In the genomic region with DNA sequence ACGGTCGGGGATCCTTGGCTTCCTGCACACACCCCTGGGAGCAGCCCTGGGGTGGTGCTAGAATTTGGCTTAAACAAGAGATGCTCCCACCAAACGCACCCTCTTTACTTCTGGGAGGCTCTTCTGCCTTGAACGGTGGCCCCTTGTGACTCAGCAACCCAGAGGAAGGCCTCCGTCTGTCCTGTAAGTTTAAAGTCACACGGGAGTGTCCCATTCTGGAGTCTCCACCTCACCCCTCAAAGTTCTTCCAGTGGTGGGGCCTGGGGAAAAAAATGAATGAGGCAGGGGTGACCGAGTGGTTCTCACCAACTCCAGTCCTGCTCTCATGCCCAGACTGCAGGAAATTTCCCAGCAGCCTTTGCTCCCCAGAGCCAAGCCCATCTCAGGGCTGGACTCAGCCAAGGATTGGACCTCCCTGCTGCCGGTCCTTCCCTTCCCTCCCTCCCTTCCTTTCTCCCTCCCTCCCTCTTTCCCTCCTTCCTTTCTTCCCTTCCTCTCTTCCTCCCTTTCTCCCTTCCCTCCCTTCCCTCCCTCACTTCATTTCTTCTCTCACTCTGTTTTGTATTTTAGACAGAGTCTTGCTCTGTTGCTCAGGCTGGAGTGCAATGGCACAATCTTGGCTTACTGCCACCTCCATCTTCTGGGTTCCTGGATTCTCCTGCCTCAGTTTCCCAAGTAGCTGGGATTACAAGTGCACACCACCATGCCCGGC, we compare ENCODE assay signal across 12 cellular contexts. TPM values are rescaled to one million over a fixed set of nuclear protein-coding genes. Genes with fewer than 3 reads are reported as not detected.
DNase-seq lines count a peak whose midpoint lies in the region; ATAC-seq and TF ChIP-seq lines count a peak whose summit lies in the region.
"Had no signal": no experiment of that assay in that cellular context is flagged by ENCODE, and none has a peak within 500 bp of the region (broad histone marks: within the 10 kb centered on the region; RNA-seq: fewer than 3 reads in every experiment).

No MANE protein-coding gene starts in this region.

- ATAC-seq in lung (ENCODE audit: insufficient read depth, low FRiP score) (peak; percentile 34), HG03521 (IDR thresholded peaks at IDR 0.05; ENCODE audit: unreplicated experiment) (no peak)
- ATAC-seq: activated T-helper 17 cell treated with anti-CD3 and anti-CD28 coated beads, Interleukin-2, amount 50 U/mL, for 72 hours had no signal

- CTCF ChIA-PET in GM10248 (lab: Yijun Ruan, JAX) = interaction anchor here (1.0 kb wide), 1 partner anchor 21 kb away, joined by 3 read pairs; no protein-coding TSS in a partner anchor

- TF ChIP-seq CTCF in GM13976 (IDR thresholded peaks at IDR 0.05; ENCODE audit: borderline replicate concordance, control extremely low read depth, extremely low read depth, insufficient read depth, missing control alignments) (no peak), lung (IDR thresholded peaks at IDR 0.05; ENCODE audit: control extremely low read depth, extremely low read depth) (no peak), GM10248 (IDR thresholded peaks at IDR 0.05; ENCODE audit: control extremely low read depth, extremely low read depth, low read depth, missing control alignments) (no peak)

- no peaks in the 10 kb centered on the region for H3K36me3 ChIP-seq in lung (ENCODE audit: control insufficient read depth in 2 of 2, insufficient read depth in 2 of 2, low read length in 2 of 2)
- H3K36me3 ChIP-seq: sigmoid colon, suprapubic skin had no signal

- no peak overlapping the region for H3K4me3 ChIP-seq in lung
- H3K4me3 ChIP-seq: sigmoid colon, suprapubic skin had no signal

- in situ Hi-C loops in GM13976 (cut with MboI; ENCODE audit: low sequenced_read_pairs, unreplicated experiment) = no loop called here

- no peaks in the 10 kb centered on the region for H3K27me3 ChIP-seq in lung (ENCODE audit: control insufficient read depth, insufficient read depth)

- POLR2A ChIA-PET in GM10248 (lab: Yijun Ruan, JAX) = interaction anchor here (0.6 kb wide), 1 partner anchor 77 kb away, joined by 3 read pairs; no protein-coding TSS in a partner anchor

- H3K4me1 ChIP-seq in lung (ENCODE audit: control insufficient read depth in 2 of 2, insufficient read depth in 2 of 2, low read length in 2 of 2) = no peaks in the 10 kb centered on the region
- H3K4me1 ChIP-seq: sigmoid colon, suprapubic skin had no signal

- no peak overlapping the region for H3K27ac ChIP-seq in lung (ENCODE audit: low read depth in 1 of 2, low read length in 1 of 2)
- H3K27ac ChIP-seq: sigmoid colon, suprapubic skin had no signal

- peaks cover 0 to 8% of the 10 kb centered on the region in 2 donors for H3K9me3 ChIP-seq in lung (ENCODE audit: control insufficient read depth in 2 of 2, insufficient read depth in 1 of 2, low read length in 1 of 2)
- H3K9me3 ChIP-seq: suprapubic skin had no signal

- 53 to 56% methylated on average over 9 of the region's 9 CpGs for WGBS in lung, 2 donors

- DNase-seq in GM13976 (ENCODE audit: low spot score) (peak; percentile 63), OCI-M1 (lab: John Stamatoyannopoulos, UW) (peak; percentile 69), lung (ENCODE audit: low spot score) (no peak), GM10248 (ENCODE audit: extremely low spot score) (no peak)
- DNase-seq in activated CD4-positive, alpha-beta T cell treated with anti-CD3 and anti-CD28 coated beads, Interleukin-2, amount 50 U/mL, for 48 hours = no peak
- DNase-seq: effector memory CD4-positive, alpha-beta T cell; NCI-H1436 treated with DMSO at 0.1 percent for 48 hours; sigmoid colon had no signal

RNA-seq across cellular contexts. Expression of a gene that starts 11.4 kb away (rescaled TPM):
- 1 to 10 TPM in 1 of 2 donors, under 1 TPM in 1; 0.43 to 1.5 TPM for total RNA-seq in lung
- under 1 TPM; 0.19 to 0.24 TPM for polyA plus RNA-seq in lung
- total RNA-seq: activated T-helper 17 cell treated with anti-CD3 and anti-CD28 coated beads, Interleukin-2, amount 50 U/mL, for 72 hours; sigmoid colon; suprapubic skin; T-helper 1 cell treated with Interleukin-12 subunit alpha and Interleukin-12 subunit beta and Interleukin-4 antibody, amounts not matched to agents 30 ng/mL and 1 ng/mL, for 36 hours had no signal

RNA-seq across cellular contexts. Expression of a gene that starts 23.7 kb away (rescaled TPM):
- total RNA-seq in lung = not detected
- polyA plus RNA-seq in lung = not detected
- total RNA-seq: activated T-helper 17 cell treated with anti-CD3 and anti-CD28 coated beads, Interleukin-2, amount 50 U/mL, for 72 hours; sigmoid colon; suprapubic skin; T-helper 1 cell treated with Interleukin-12 subunit alpha and Interleukin-12 subunit beta and Interleukin-4 antibody, amounts not matched to agents 30 ng/mL and 1 ng/mL, for 36 hours had no signal

RNA-seq across cellular contexts. Expression of a gene that starts 38.1 kb away (rescaled TPM):
- total RNA-seq in lung = 1 to 10 TPM; 1.2 to 1.4 TPM
- under 1 TPM; 0.25 to 0.30 TPM for polyA plus RNA-seq in lung

RNA-seq across cellular contexts. Expression of a gene that starts 49.5 kb away (rescaled TPM):
- total RNA-seq in lung = 100 to 1,000 TPM in 1 of 2 donors, 10 to 100 TPM in 1; 38.1 to 134 TPM
- 100 to 1,000 TPM in 1 of 2 donors, 10 to 100 TPM in 1; 93.1 to 148 TPM for polyA plus RNA-seq in lung

RNA-seq across cellular contexts. Expression of a gene that starts 54.8 kb away (rescaled TPM):
- 10 to 100 TPM in 1 of 2 donors, 1 to 10 TPM in 1; 8.2 to 16.7 TPM for total RNA-seq in lung
- polyA plus RNA-seq in lung = 10 to 100 TPM; 11.4 to 13.2 TPM

Comparison
In these comparisons a context has a peak if more than half of its experiments do, and no peak if none do; other contexts are left out.
1. DNase-seq: peak in GM13976 (single experiment) and OCI-M1 (single experiment); none in lung (single experiment), activated CD4-positive, alpha-beta T cell treated with anti-CD3 and anti-CD28 coated beads, Interleukin-2, amount 50 U/mL, for 48 hours (0 of 2) and GM10248 (single experiment).